Comparison of ENCODE assay signal across 21 cellular contexts in the genomic region with DNA sequence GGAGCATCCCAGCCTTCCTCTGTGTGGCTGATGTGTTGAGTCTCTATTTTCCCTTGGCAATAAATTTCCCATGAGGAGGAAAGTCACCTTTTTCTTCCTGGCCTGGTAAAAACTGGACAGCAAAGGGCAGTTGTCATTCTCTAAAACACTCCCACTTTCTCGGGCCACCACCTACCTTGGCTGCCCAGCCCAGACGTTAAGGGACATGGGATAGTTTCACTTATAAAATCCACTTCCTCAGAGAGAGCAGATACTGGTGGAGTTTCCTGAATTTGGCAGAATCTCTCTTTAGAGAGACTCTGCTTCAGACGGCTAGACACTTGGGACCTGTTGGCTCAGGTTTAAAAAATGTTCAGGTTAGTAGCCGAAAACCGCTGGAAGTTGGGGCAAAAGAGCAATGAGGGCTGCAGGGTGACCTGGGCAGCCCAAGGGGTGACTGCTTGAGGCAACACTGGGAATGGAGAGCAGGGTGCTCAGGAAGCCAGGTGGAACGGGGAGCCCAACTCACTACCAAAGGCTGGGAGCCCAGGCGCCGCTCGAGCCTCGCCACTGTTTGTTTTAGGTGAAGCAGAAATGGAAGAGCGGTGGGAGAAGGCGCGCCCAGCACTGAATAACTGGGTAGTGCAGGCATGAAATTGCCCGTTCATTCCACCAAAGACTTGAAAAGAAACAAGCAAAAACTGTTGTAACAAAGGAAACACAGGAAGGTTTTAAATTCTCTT.
"Had no signal": no experiment of that assay in that cellular context is flagged by ENCODE, and none has a peak within 500 bp of the region (broad histone marks: within the 10 kb centered on the region; RNA-seq: fewer than 3 reads in every experiment).

No MANE protein-coding gene starts in this region.

- H3K27ac ChIP-seq: ascending aorta, epithelial cell of prostate, foreskin keratinocyte, hepatocyte, ovary had no signal

- H3K36me3 Mint-ChIP-seq: activated naive CD4-positive, alpha-beta T cell treated with anti-CD3 and anti-CD28 coated beads, Interleukin-2, amount 50 U/mL, for 24 hours; mesothelial cell of epicardium had no signal

- H3K4me1 Mint-ChIP-seq: activated CD4-positive, alpha-beta T cell treated with anti-CD3 and anti-CD28 coated beads, Interleukin-2, amount 10 ng/mL, durations not matched to agents 7 days and 5 days; activated naive CD4-positive, alpha-beta T cell treated with anti-CD3 and anti-CD28 coated beads, Interleukin-2, amount 50 U/mL, for 24 hours; neural crest cell had no signal

- FAIRE-seq: bronchial epithelial cell, urothelium cell line had no signal

- H3K4me1 ChIP-seq: ascending aorta, foreskin keratinocyte had no signal

- H3K4me3 ChIP-seq: ascending aorta, hepatocyte, lung, ovary had no signal

- H3K27ac Mint-ChIP-seq: activated CD4-positive, alpha-beta T cell treated with anti-CD3 and anti-CD28 coated beads, Interleukin-2, amount 10 ng/mL, durations not matched to agents 7 days and 5 days; activated CD8-positive, alpha-beta T cell treated with anti-CD3 and anti-CD28 coated beads, Interleukin-2, amount 10 ng/mL, durations not matched to agents 7 days and 5 days; activated naive CD4-positive, alpha-beta T cell treated with anti-CD3 and anti-CD28 coated beads, Interleukin-2, amount 50 U/mL, for 24 hours; mesothelial cell of epicardium had no signal

- DNase-seq: activated CD4-positive, alpha-beta T cell treated with anti-CD3 and anti-CD28 coated beads, Interleukin-2, amount 10 ng/mL, durations not matched to agents 7 days and 5 days; activated CD8-positive, alpha-beta T cell treated with anti-CD3 and anti-CD28 coated beads, Interleukin-2, amount 10 ng/mL, durations not matched to agents 7 days and 5 days; activated effector memory CD4-positive, alpha-beta T cell treated with anti-CD3 and anti-CD28 coated beads, Interleukin-2, amount 50 U/mL, for 16 hours; activated T-cell treated with anti-CD3 and anti-CD28 coated beads, Interleukin-2, amount 50 U/mL, for 4 hours; cerebellar nuclear complex; dermis blood vessel endothelial cell; foreskin keratinocyte; left cardiac atrium; ovary; stimulated activated CD4-positive, alpha-beta T cell treated with anti-CD3 and anti-CD28 coated beads, Interleukin-1b, Interleukin-23, amount 100 ng/mL, for 48 hours; stimulated activated CD8-positive, alpha-beta memory T cell treated with anti-CD3 and anti-CD28 coated beads, Interleukin-4, amount 100 ng/mL, for 48 hours; stimulated activated naive CD4-positive, alpha-beta T cell had no signal

- H3K9me3 Mint-ChIP-seq: activated CD4-positive, alpha-beta T cell treated with anti-CD3 and anti-CD28 coated beads, Interleukin-2, amount 10 ng/mL, durations not matched to agents 7 days and 5 days; activated naive CD4-positive, alpha-beta T cell treated with anti-CD3 and anti-CD28 coated beads, Interleukin-2, amount 50 U/mL, for 24 hours; activated T-cell treated with anti-CD3 and anti-CD28 coated beads, Interleukin-2, amount 50 U/mL, for 4 hours had no signal

- H3K36me3 ChIP-seq: ascending aorta, ovary had no signal

- H3K4me3 Mint-ChIP-seq: activated CD4-positive, alpha-beta T cell treated with anti-CD3 and anti-CD28 coated beads, Interleukin-2, amount 10 ng/mL, durations not matched to agents 7 days and 5 days; activated CD8-positive, alpha-beta T cell treated with anti-CD3 and anti-CD28 coated beads, Interleukin-2, amount 10 ng/mL, durations not matched to agents 7 days and 5 days; activated naive CD4-positive, alpha-beta T cell treated with anti-CD3 and anti-CD28 coated beads, Interleukin-2, amount 50 U/mL, for 24 hours; activated T-cell treated with anti-CD3 and anti-CD28 coated beads, Interleukin-2, amount 50 U/mL, for 4 hours; mesothelial cell of epicardium; neural crest cell had no signal

- H3K9me3 ChIP-seq: ascending aorta, ovary had no signal

- H3K27me3 ChIP-seq: ascending aorta, foreskin keratinocyte, hepatocyte, ovary had no signal

- H2AFZ ChIP-seq: hepatocyte had no signal

- H3K4me2 ChIP-seq: hepatocyte had no signal

- H3K79me2 ChIP-seq: hepatocyte had no signal
